Comparison of ENCODE assay signal across 1 cellular context in the genomic region with DNA sequence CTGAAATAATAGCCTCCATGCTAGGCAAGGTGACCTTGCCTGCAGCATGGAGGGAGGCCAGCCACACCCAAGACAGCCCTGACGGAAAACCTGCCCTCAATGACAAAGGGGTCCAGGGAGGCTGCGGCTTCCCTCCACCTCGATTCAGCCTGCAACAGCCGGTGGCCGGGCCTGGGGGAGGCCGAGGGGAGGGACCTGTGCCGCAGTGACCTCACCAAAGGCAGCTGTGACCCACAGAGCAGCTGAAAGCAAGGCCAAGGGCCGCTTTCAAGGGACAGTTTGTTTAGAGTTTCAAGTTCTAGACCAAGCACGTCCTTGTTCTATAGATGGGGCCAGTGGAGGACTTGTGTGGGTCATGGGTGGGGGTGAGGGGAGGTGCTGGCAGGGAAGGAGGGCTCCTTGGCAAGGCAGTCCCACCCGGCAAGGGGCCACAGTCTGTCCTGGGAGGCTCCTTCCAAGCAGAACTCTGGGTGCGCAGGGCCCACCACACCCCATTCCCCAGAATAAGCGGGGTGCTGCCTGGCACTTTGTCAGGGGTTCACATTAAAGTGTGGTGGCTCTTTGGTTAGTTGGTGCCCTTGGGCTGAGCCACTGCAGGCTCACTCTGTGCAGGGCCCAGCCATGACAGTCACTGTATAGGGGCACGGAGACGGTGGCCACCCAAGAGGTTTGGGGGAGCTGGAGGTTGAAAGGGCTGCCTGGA.
TF ChIP-seq lines count a peak whose summit lies in the region.

No MANE protein-coding gene starts in this region.

TF ChIP-seq in GM23338, 12 proteins besides CTCF, POLR2A, EP300 and RAD21 (continued from another document):
- TF ChIP-seq, protein P1, sequence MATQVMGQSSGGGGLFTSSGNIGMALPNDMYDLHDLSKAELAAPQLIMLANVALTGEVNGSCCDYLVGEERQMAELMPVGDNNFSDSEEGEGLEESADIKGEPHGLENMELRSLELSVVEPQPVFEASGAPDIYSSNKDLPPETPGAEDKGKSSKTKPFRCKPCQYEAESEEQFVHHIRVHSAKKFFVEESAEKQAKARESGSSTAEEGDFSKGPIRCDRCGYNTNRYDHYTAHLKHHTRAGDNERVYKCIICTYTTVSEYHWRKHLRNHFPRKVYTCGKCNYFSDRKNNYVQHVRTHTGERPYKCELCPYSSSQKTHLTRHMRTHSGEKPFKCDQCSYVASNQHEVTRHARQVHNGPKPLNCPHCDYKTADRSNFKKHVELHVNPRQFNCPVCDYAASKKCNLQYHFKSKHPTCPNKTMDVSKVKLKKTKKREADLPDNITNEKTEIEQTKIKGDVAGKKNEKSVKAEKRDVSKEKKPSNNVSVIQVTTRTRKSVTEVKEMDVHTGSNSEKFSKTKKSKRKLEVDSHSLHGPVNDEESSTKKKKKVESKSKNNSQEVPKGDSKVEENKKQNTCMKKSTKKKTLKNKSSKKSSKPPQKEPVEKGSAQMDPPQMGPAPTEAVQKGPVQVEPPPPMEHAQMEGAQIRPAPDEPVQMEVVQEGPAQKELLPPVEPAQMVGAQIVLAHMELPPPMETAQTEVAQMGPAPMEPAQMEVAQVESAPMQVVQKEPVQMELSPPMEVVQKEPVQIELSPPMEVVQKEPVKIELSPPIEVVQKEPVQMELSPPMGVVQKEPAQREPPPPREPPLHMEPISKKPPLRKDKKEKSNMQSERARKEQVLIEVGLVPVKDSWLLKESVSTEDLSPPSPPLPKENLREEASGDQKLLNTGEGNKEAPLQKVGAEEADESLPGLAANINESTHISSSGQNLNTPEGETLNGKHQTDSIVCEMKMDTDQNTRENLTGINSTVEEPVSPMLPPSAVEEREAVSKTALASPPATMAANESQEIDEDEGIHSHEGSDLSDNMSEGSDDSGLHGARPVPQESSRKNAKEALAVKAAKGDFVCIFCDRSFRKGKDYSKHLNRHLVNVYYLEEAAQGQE (IDR thresholded peaks at IDR 0.05; ENCODE audit: unreplicated experiment): no peak
- TF ChIP-seq ZNF114 (CRISPR knock-in tag; IDR thresholded peaks at IDR 0.05) (no peak), EZH2phosphoT487 (IDR thresholded peaks at IDR 0.05; ENCODE audit: unreplicated experiment) (no peak), NANOG (IDR thresholded peaks at IDR 0.05; ENCODE audit: borderline replicate concordance) (no peak), EZH2 (IDR thresholded peaks at IDR 0.05; ENCODE audit: low read depth, unreplicated experiment) (no peak)
